ENCODE assay signal across 12 cellular contexts in genomic region chr13:30718661-30719520, GRCh38. TPM values are rescaled to one million over a fixed set of nuclear protein-coding genes. Genes with fewer than 3 reads are reported as not detected.
DNase-seq lines count a peak whose midpoint lies in the region; ATAC-seq and TF ChIP-seq lines count a peak whose summit lies in the region.
"Had no signal": no experiment of that assay in that cellular context is flagged by ENCODE, and none has a peak within 500 bp of the region (broad histone marks: within the 10 kb centered on the region; RNA-seq: fewer than 3 reads in every experiment).

No MANE protein-coding gene starts in this region.

- no peaks in the 10 kb centered on the region for H3K36me3 ChIP-seq in ACC112 (ENCODE audit: insufficient read depth, low read length)
- no peaks in the 10 kb centered on the region for H3K36me3 ChIP-seq in GM23338 (ENCODE audit: insufficient read depth)
- H3K36me3 ChIP-seq: sigmoid colon had no signal

- DNase-seq in HFFc6 (peak; percentile 87), foreskin keratinocyte (peak; percentile 63 to 86), NCI-H82 (lab: John Stamatoyannopoulos, UW) (no peak), GM23338 (ENCODE audit: low spot score) (no peak)
- no peak for DNase-seq in stimulated activated CD4-positive, alpha-beta T cell treated with anti-CD3 and anti-CD28 coated beads, Interleukin-1b, Interleukin-23, amount 100 ng/mL, for 48 hours
- DNase-seq: activated gamma-delta T cell treated with Interleukin-2 at 50 U/mL for 16 hours; effector memory CD8-positive, alpha-beta T cell; sigmoid colon had no signal

- no peaks in the 10 kb centered on the region for H3F3A ChIP-seq in GM23338 (replicated peaks; ENCODE audit: low read depth)

- H3K36me3 Mint-ChIP-seq in HFFc6 (ENCODE audit: low read depth) (peaks cover 6% of the 10 kb centered on the region), GM23338 (ENCODE audit: low read depth) (no peaks in the 10 kb centered on the region)

- no peaks in the 10 kb centered on the region for H3K27me3 ChIP-seq in ACC112 (ENCODE audit: insufficient read depth, low read length)
- H3K27me3 ChIP-seq in foreskin keratinocyte, result no peaks in the 10 kb centered on the region
- H3K27me3 ChIP-seq in GM23338 (ENCODE audit: insufficient read depth), result no peaks in the 10 kb centered on the region
- H3K27me3 ChIP-seq: sigmoid colon had no signal

- H3K27ac Mint-ChIP-seq in HFFc6 (peak overlapping the region; percentile 88), GM23338 (no peak overlapping the region)
- H3K27ac Mint-ChIP-seq: effector memory CD8-positive, alpha-beta T cell had no signal

- peak overlapping the region; percentile 90 for H3K27ac ChIP-seq in ACC112 (ENCODE audit: low read depth, low read length)
- H3K27ac ChIP-seq in foreskin keratinocyte, result no peak overlapping the region
- H3K27ac ChIP-seq in GM23338 (ENCODE audit: low read depth), result no peak overlapping the region
- H3K27ac ChIP-seq: sigmoid colon had no signal

- peaks cover 5% of the 10 kb centered on the region for H3K27me3 Mint-ChIP-seq in HFFc6 (ENCODE audit: insufficient read depth)
- H3K27me3 Mint-ChIP-seq in GM23338 (ENCODE audit: insufficient read depth, low read depth, poor library complexity), result no peaks in the 10 kb centered on the region
- H3K27me3 Mint-ChIP-seq: effector memory CD8-positive, alpha-beta T cell had no signal

- H3K79me2 ChIP-seq in ACC112 (ENCODE audit: control insufficient read depth, insufficient read depth, low read length, unreplicated experiment) (no peaks in the 10 kb centered on the region), GM23338 (replicated peaks; ENCODE audit: insufficient read depth) (no peaks in the 10 kb centered on the region)

- no peak overlapping the region for H3K4me2 ChIP-seq in GM23338

- 0 out of 2 replicates have a peak, but pooled peaks cover 7% of the 10 kb centered on the region for H3K9me2 ChIP-seq in GM23338 (ENCODE audit: insufficient read depth)

- no peaks in the 10 kb centered on the region for H3K9me3 Mint-ChIP-seq in HFFc6
- no peaks in the 10 kb centered on the region for H3K9me3 Mint-ChIP-seq in GM23338
- H3K9me3 Mint-ChIP-seq: effector memory CD8-positive, alpha-beta T cell had no signal

- H3K4me3 ChIP-seq in ACC112 (ENCODE audit: low read depth, low read length) (peak overlapping the region; percentile 29; the same call in 1 of the 2 replicates), GM23338 (no peak overlapping the region)
- H3K4me3 ChIP-seq: sigmoid colon had no signal

- H3K4me3 Mint-ChIP-seq in HFFc6 (peak overlapping the region; percentile 37; the same call in 1 of the 2 replicates), GM23338 (no peak overlapping the region)
- H3K4me3 Mint-ChIP-seq: effector memory CD8-positive, alpha-beta T cell had no signal

- peak overlapping the region; percentile 40 for H2AFZ ChIP-seq in ACC112 (ENCODE audit: low read length, unreplicated experiment)
- no peak overlapping the region for H2AFZ ChIP-seq in GM23338

- H4K20me1 ChIP-seq in GM23338 (replicated peaks; ENCODE audit: insufficient read depth), result no peaks in the 10 kb centered on the region

- ATAC-seq in SK-N-SH treated with all-trans-retinoic acid at 6 μM for 48 hours, result peak; percentile 97
- ATAC-seq in foreskin keratinocyte, result peak; percentile 95
- ATAC-seq in GM23338, result no peak
- ATAC-seq in GM18502 (IDR thresholded peaks at IDR 0.05; ENCODE audit: poor library complexity, unreplicated experiment), result no peak
- ATAC-seq: effector memory CD8-positive, alpha-beta T cell; left lobe of liver had no signal

- H3K4me1 ChIP-seq in ACC112 (ENCODE audit: control insufficient read depth, insufficient read depth, low read length, unreplicated experiment) (peaks cover 47% of the 10 kb centered on the region), foreskin keratinocyte (peaks cover 10% of the 10 kb centered on the region), GM23338 (ENCODE audit: insufficient read depth) (no peaks in the 10 kb centered on the region)
- H3K4me1 ChIP-seq: sigmoid colon had no signal

- TF ChIP-seq CTCF in HFFc6 (IDR thresholded peaks at IDR 0.05) (no peak), foreskin keratinocyte (conservative IDR thresholded peaks at IDR 0.05) (no peak), GM23338 (conservative IDR thresholded peaks at IDR 0.05; ENCODE audit: low read depth in 2 of 2) (no peak)

- peaks cover 48% of the 10 kb centered on the region for H3K4me1 Mint-ChIP-seq in HFFc6 (ENCODE audit: low read depth)
- H3K4me1 Mint-ChIP-seq in GM23338, result no peaks in the 10 kb centered on the region

TF ChIP-seq in SK-N-SH treated with all-trans-retinoic acid at 6 μM for 48 hours, 23 proteins besides CTCF, POLR2A, EP300 and RAD21 (continues in another document):
- TF ChIP-seq ZFP3 (CRISPR knock-in tag; IDR thresholded peaks at IDR 0.05) (peak; percentile 26; the same call in 1 of the 2 replicates), TCF4 (CRISPR knock-in tag; IDR thresholded peaks at IDR 0.05; ENCODE audit: borderline replicate concordance) (no peak), ISL1 (CRISPR knock-in tag; IDR thresholded peaks at IDR 0.05) (peak; percentile 96), TOX (CRISPR knock-in tag; IDR thresholded peaks at IDR 0.05; ENCODE audit: borderline replicate concordance) (peak; percentile 39; the same call in 1 of the 2 replicates), OSR1 (CRISPR knock-in tag; IDR thresholded peaks at IDR 0.05) (no peak), CREB5 (CRISPR knock-in tag; IDR thresholded peaks at IDR 0.05; ENCODE audit: low read depth) (0 out of 2 replicates have a peak, but pooled peaks have one; percentile 41)
- TF ChIP-seq, protein P1, sequence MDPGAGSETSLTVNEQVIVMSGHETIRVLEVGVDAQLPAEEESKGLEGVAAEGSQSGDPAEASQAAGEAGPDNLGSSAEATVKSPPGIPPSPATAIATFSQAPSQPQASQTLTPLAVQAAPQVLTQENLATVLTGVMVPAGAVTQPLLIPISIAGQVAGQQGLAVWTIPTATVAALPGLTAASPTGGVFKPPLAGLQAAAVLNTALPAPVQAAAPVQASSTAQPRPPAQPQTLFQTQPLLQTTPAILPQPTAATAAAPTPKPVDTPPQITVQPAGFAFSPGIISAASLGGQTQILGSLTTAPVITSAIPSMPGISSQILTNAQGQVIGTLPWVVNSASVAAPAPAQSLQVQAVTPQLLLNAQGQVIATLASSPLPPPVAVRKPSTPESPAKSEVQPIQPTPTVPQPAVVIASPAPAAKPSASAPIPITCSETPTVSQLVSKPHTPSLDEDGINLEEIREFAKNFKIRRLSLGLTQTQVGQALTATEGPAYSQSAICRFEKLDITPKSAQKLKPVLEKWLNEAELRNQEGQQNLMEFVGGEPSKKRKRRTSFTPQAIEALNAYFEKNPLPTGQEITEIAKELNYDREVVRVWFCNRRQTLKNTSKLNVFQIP (CRISPR knock-in tag; IDR thresholded peaks at IDR 0.05; ENCODE audit: borderline replicate concordance, low read depth), result no peak

TF ChIP-seq in GM23338, 12 proteins besides CTCF, POLR2A, EP300 and RAD21:
- TF ChIP-seq ETS1 (IDR thresholded peaks at IDR 0.05), result no peak
- no peak for TF ChIP-seq STAT1 (IDR thresholded peaks at IDR 0.05; ENCODE audit: unreplicated experiment)
- no peak for TF ChIP-seq EZH2phosphoT487 (IDR thresholded peaks at IDR 0.05; ENCODE audit: unreplicated experiment)
- TF ChIP-seq NANOG (IDR thresholded peaks at IDR 0.05; ENCODE audit: borderline replicate concordance), result no peak

RNA-seq across cellular contexts. Expression of gene ALOX5AP, which starts 16.5 kb away (rescaled TPM):
- not detected for total RNA-seq in HFFc6 (2021; fragmentation: NEBNext Ultra II Directional; extraction: Animal tissue kit (Norgen Biotek cat#: 25700))
- total RNA-seq in foreskin keratinocyte, result 0.35 and 0.41 TPM in 2 replicates
- polyA plus RNA-seq in foreskin keratinocyte, result 0.20 and 0.66 TPM in 2 replicates
- not detected in 2 replicates for total RNA-seq in GM23338 (2014; rRNA removed; shearing (Covaris generic))
- polyA plus RNA-seq in GM23338 (2016; fragmentation: Nextera tagmentation; extraction: Ambion mirVana), result 0.23 TPM in 1 of 2 replicates, not detected in the other

Comparison
In these comparisons a context has a peak if more than half of its experiments do, and no peak if none do; other contexts are left out.
1. DNase-seq: peak in HFFc6 (single experiment) and foreskin keratinocyte (2 of 2); none in stimulated activated CD4-positive, alpha-beta T cell treated with anti-CD3 and anti-CD28 coated beads, Interleukin-1b, Interleukin-23, amount 100 ng/mL, for 48 hours (single experiment), NCI-H82 (single experiment) and GM23338 (single experiment).
2. ATAC-seq: peak in SK-N-SH treated with all-trans-retinoic acid at 6 μM for 48 hours (single experiment) and foreskin keratinocyte (single experiment); none in GM23338 (single experiment) and GM18502 (single experiment).